18 cellular contexts compared by ENCODE assay signal in the genomic region with DNA sequence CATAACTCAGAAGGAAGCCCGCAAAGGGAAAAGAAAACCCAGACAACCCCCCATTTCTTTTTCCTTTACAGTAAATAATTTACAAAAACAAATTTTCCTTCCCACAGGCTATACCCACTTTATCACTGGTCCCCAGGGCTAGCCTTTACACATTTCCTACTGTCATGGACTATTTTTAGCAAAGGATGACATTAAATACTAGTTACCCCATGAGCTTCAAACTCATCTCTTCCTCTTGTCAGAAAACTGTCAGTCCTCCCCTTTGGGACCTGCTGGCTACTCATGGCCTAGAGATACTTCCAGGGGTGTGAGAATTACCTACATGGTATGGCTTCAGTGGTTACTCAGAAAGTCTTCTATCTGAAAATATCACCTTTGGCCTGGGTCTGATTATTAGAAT. TPM values are rescaled to one million over a fixed set of nuclear protein-coding genes. Genes with fewer than 3 reads are reported as not detected.
A peak's percentile ranks its signal among the peaks of the same experiment; 100 is the strongest.
DNase-seq lines count a peak whose midpoint lies in the region; ATAC-seq, FAIRE-seq and TF ChIP-seq lines count a peak whose summit lies in the region.
"Had no signal": no experiment of that assay in that cellular context is flagged by ENCODE, and none has a peak within 500 bp of the region (broad histone marks: within the 10 kb centered on the region; RNA-seq: fewer than 3 reads in every experiment).

No MANE protein-coding gene starts in this region.

- CTCF ChIA-PET in PC-9 (lab: Charles Lee), result interaction anchor here (0.9 kb wide), 1 partner anchor 108 kb away, joined by 3 read pairs; no protein-coding TSS in a partner anchor

- H3F3A ChIP-seq in PC-9 (ENCODE audit: insufficient read depth, low read depth), result peaks cover 32% of the 10 kb centered on the region

- peaks cover 4% of the 10 kb centered on the region; the same call in 1 of the 2 replicates for H3K79me2 ChIP-seq in PC-9 (ENCODE audit: low read depth)

- H3K4me2 ChIP-seq in PC-9, result peak overlapping the region; percentile 50
- H3K4me2 ChIP-seq: A549 had no signal

- POLR2A ChIA-PET in PC-9 (lab: Charles Lee; ENCODE audit: unreplicated experiment), result no interaction called here

- BruUV-seq in PC-9 (replicated peaks; lab: Mats Ljungman, UMichigan), result no TSS peak

- H3K36me3 Mint-ChIP-seq in nephron (ENCODE audit: low read depth), result no peaks in the 10 kb centered on the region
- no peaks in the 10 kb centered on the region for H3K36me3 Mint-ChIP-seq in stimulated activated naive B cell treated with anti-CD40 and anti-IgM and Interleukin-4, amounts not matched to agents 10 μg/mL and 1 μg/mL and 100 μg/mL, for 72 hours

- TF ChIP-seq POLR2A in GM12891 (IDR thresholded peaks at IDR 0.05; ENCODE audit: low read depth, low read length), result no peak
- TF ChIP-seq POLR2A in Peyer's patch (IDR thresholded peaks at IDR 0.05), result no peak

- peaks cover 12% of the 10 kb centered on the region for H3K4me1 Mint-ChIP-seq in nephron
- peaks cover 3 to 9% of the 10 kb centered on the region in 2 donors for H3K4me1 Mint-ChIP-seq in stimulated activated naive B cell treated with anti-CD40 and anti-IgM and Interleukin-4, amounts not matched to agents 10 μg/mL and 1 μg/mL and 100 μg/mL, for 72 hours
- H3K4me1 Mint-ChIP-seq: CD4-positive, CD25-positive, alpha-beta regulatory T cell; IgD-negative memory B cell had no signal

- no peaks in the 10 kb centered on the region for H4K20me1 ChIP-seq in PC-9 (ENCODE audit: insufficient read depth)

- no peaks in the 10 kb centered on the region for H3K36me3 ChIP-seq in PC-9 (ENCODE audit: low read depth)
- H3K36me3 ChIP-seq in Peyer's patch, result no peaks in the 10 kb centered on the region
- no peaks in the 10 kb centered on the region for H3K36me3 ChIP-seq in lower lobe of right lung
- H3K36me3 ChIP-seq: BE2C, HAP-1 had no signal

- H3K4me1 ChIP-seq in PC-9 (replicated peaks; ENCODE audit: insufficient read depth), result peaks cover 52% of the 10 kb centered on the region
- no peaks in the 10 kb centered on the region for H3K4me1 ChIP-seq in Peyer's patch
- no peaks in the 10 kb centered on the region for H3K4me1 ChIP-seq in lower lobe of right lung
- H3K4me1 ChIP-seq: BE2C, HAP-1 had no signal

- FAIRE-seq in GM12891 (lab: Jason Lieb, UNC), result peak; percentile 38
- FAIRE-seq: GM12892, H1 had no signal

- no peak for DNase-seq in GM12891 (ENCODE audit: insufficient read length, low spot score)
- DNase-seq in PC-9, result no peak
- no peak for DNase-seq in stimulated activated naive B cell treated with anti-CD40 and anti-IgM and Interleukin-4, amounts not matched to agents 10 μg/mL and 1 μg/mL and 100 μg/mL, for 72 hours
- DNase-seq in Peyer's patch, result no peak
- no peak for DNase-seq in central memory CD4-positive, alpha-beta T cell
- DNase-seq in lower lobe of right lung, result no peak
- DNase-seq: BE2C; CD4-positive, CD25-positive, alpha-beta regulatory T cell; DMS 273 treated with DMSO at 0.1 percent for 48 hours had no signal

- H3K4me3 ChIP-seq in PC-9, result no peak overlapping the region
- no peak overlapping the region for H3K4me3 ChIP-seq in Peyer's patch
- no peak overlapping the region for H3K4me3 ChIP-seq in lower lobe of right lung
- H3K4me3 ChIP-seq: A549, HAP-1 had no signal

- no peaks in the 10 kb centered on the region for H3K9me2 ChIP-seq in PC-9 (ENCODE audit: insufficient read depth)

- H3K27me3 Mint-ChIP-seq in nephron (ENCODE audit: low read depth), result peaks cover 2% of the 10 kb centered on the region
- H3K27me3 Mint-ChIP-seq in stimulated activated naive B cell treated with anti-CD40 and anti-IgM and Interleukin-4, amounts not matched to agents 10 μg/mL and 1 μg/mL and 100 μg/mL, for 72 hours, result peaks cover 0 to 8% of the 10 kb centered on the region in 2 donors

- H3K9me3 ChIP-seq in PC-9 (ENCODE audit: insufficient read depth, low read depth) (peaks cover 2% of the 10 kb centered on the region; the same call in 1 of the 2 replicates), Peyer's patch (no peaks in the 10 kb centered on the region), lower lobe of right lung (no peaks in the 10 kb centered on the region)
- H3K9me3 ChIP-seq: A549, BE2C, HAP-1 had no signal

- H3K9me3 Mint-ChIP-seq in nephron, result no peaks in the 10 kb centered on the region
- no peaks in the 10 kb centered on the region for H3K9me3 Mint-ChIP-seq in stimulated activated naive B cell treated with anti-CD40 and anti-IgM and Interleukin-4, amounts not matched to agents 10 μg/mL and 1 μg/mL and 100 μg/mL, for 72 hours
- H3K9me3 Mint-ChIP-seq: CD4-positive, CD25-positive, alpha-beta regulatory T cell; IgD-negative memory B cell had no signal

- H2AFZ ChIP-seq in PC-9, result no peak overlapping the region

- no peak overlapping the region for H3K4me3 Mint-ChIP-seq in nephron
- no peak overlapping the region for H3K4me3 Mint-ChIP-seq in stimulated activated naive B cell treated with anti-CD40 and anti-IgM and Interleukin-4, amounts not matched to agents 10 μg/mL and 1 μg/mL and 100 μg/mL, for 72 hours
- H3K4me3 Mint-ChIP-seq: CD4-positive, CD25-positive, alpha-beta regulatory T cell; IgD-negative memory B cell had no signal

- ATAC-seq in stimulated activated naive B cell treated with anti-CD40 and anti-IgM and Interleukin-4, amounts not matched to agents 10 μg/mL and 1 μg/mL and 100 μg/mL, for 72 hours (replicated peaks), result peak in 1 of 2 donors; percentile 46
- no peak for ATAC-seq in lower lobe of right lung
- ATAC-seq: A549 had no signal

- no peaks in the 10 kb centered on the region for H3K27me3 ChIP-seq in PC-9 (ENCODE audit: insufficient read depth, low read depth)
- no peaks in the 10 kb centered on the region for H3K27me3 ChIP-seq in Peyer's patch
- H3K27me3 ChIP-seq in lower lobe of right lung (ENCODE audit: low read depth), result no peaks in the 10 kb centered on the region
- H3K27me3 ChIP-seq: BE2C had no signal

- TF ChIP-seq CTCF in PC-9 (conservative IDR thresholded peaks at IDR 0.05) (no peak), nephron (IDR thresholded peaks at IDR 0.05; ENCODE audit: unreplicated experiment in 3 of 3) (no peak), Peyer's patch (IDR thresholded peaks at IDR 0.05) (no peak), lower lobe of right lung (IDR thresholded peaks at IDR 0.05) (no peak)

- H3K27ac ChIP-seq in PC-9 (0 out of 2 replicates have a peak overlapping the region, but pooled peaks have one; percentile 35), Peyer's patch (no peak overlapping the region), lower lobe of right lung (no peak overlapping the region)
- H3K27ac ChIP-seq: A549 had no signal

- intact Hi-C loops in PC-9 (cut with micrococcal nuclease; ENCODE audit: unreplicated experiment), result no loop called here
- intact Hi-C loops in lower lobe of right lung (cut with DNase I), result no loop called here

- H3K27ac Mint-ChIP-seq in nephron, result peak overlapping the region in 2 of 3 experiments; percentile 68 to 91
- H3K27ac Mint-ChIP-seq in stimulated activated naive B cell treated with anti-CD40 and anti-IgM and Interleukin-4, amounts not matched to agents 10 μg/mL and 1 μg/mL and 100 μg/mL, for 72 hours, result peak overlapping the region; percentile 16
- H3K27ac Mint-ChIP-seq: IgD-negative memory B cell had no signal

TF ChIP-seq in GM12891, 5 proteins besides CTCF, POLR2A, EP300 and RAD21:
- TF ChIP-seq TAF1 (IDR thresholded peaks at IDR 0.05; ENCODE audit: low read depth, low read length) (no peak), PAX5 (IDR thresholded peaks at IDR 0.05; ENCODE audit: insufficient read depth, low read length, severe bottlenecking) (no peak), POU2F2 (IDR thresholded peaks at IDR 0.05; ENCODE audit: low read depth, low read length) (no peak), SPI1 (IDR thresholded peaks at IDR 0.05; ENCODE audit: low read depth, low read length) (no peak), POLR2AphosphoS5 (IDR thresholded peaks at IDR 0.05; ENCODE audit: low read depth, low read length) (no peak)
TF ChIP-seq in GM12891: peak in this region for 0.

RNA-seq across cellular contexts. Expression of a gene that starts 11.9 kb away (rescaled TPM):
- 53.8 TPM for polyA plus RNA-seq in GM12891 (2012; ENCODE audit: low read depth, missing spikeins)
- total RNA-seq in PC-9 (2021) (43.5 and 43.9 TPM in 2 replicates), Peyer's patch (1,000 to 10,000 TPM in 1 of 4 donors, 100 to 1,000 TPM in 3; 185 to 1,146 (median 313) TPM), lower lobe of right lung (350 TPM)
- total RNA-seq: G401 had no signal

RNA-seq across cellular contexts. Expression of a gene that starts 13.9 kb away (rescaled TPM):
- polyA plus RNA-seq in GM12891 (2012; ENCODE audit: low read depth, missing spikeins), result not detected
- not detected in 2 replicates for total RNA-seq in PC-9 (2021)
- not detected for total RNA-seq in Peyer's patch
- total RNA-seq in lower lobe of right lung, result not detected
- total RNA-seq: CD4-positive, CD25-positive, alpha-beta regulatory T cell; G401; H1; HT1080 had no signal
- polyA plus RNA-seq: A549; AG04450; CD4-positive, CD25-positive, alpha-beta regulatory T cell; H1; IgD-negative memory B cell had no signal
